ENCODE assay signal across 28 cellular contexts in genomic region chr14:51441001-51441400, GRCh38.
DNase-seq lines count a peak whose midpoint lies in the region; ATAC-seq and TF ChIP-seq lines count a peak whose summit lies in the region.
"Had no signal": no experiment of that assay in that cellular context is flagged by ENCODE, and none has a peak within 500 bp of the region (broad histone marks: within the 10 kb centered on the region; RNA-seq: fewer than 3 reads in every experiment).

No MANE protein-coding gene starts in this region.

- H3K9ac ChIP-seq in HCT116 (ENCODE audit: low read length): no peak overlapping the region
- H3K9ac ChIP-seq: parathyroid adenoma had no signal

- no peaks in the 10 kb centered on the region for H3K9me2 ChIP-seq in HCT116 (ENCODE audit: insufficient read depth)

- no peak overlapping the region for H3K4me3 Mint-ChIP-seq in stimulated activated naive B cell treated with anti-CD40 and anti-IgM and Interleukin-4, amounts not matched to agents 10 μg/mL and 1 μg/mL and 100 μg/mL, for 72 hours
- H3K4me3 Mint-ChIP-seq: activated CD8-positive, alpha-beta T cell treated with anti-CD3 and anti-CD28 coated beads, Interleukin-2, amount 10 ng/mL, durations not matched to agents 7 days and 5 days; CD4-positive, CD25-positive, alpha-beta regulatory T cell; GM23338 had no signal

- H3K36me3 ChIP-seq in HCT116 (ENCODE audit: control insufficient read depth in 1 of 2, insufficient read depth in 2 of 2, low read length in 2 of 2) (no peaks in the 10 kb centered on the region), SJSA1 (no peaks in the 10 kb centered on the region), WERI-Rb-1 (no peaks in the 10 kb centered on the region)
- H3K36me3 ChIP-seq: gastroesophageal sphincter, stomach, transverse colon had no signal

- H2AFZ ChIP-seq in HCT116 (ENCODE audit: low read depth, low read length, poor library complexity, severe bottlenecking): no peak overlapping the region
- H2AFZ ChIP-seq: GM23338, parathyroid adenoma had no signal

- no peaks in the 10 kb centered on the region for H3K9me3 ChIP-seq in HCT116 (ENCODE audit: control insufficient read depth in 1 of 2, insufficient read depth in 1 of 2, low read depth in 1 of 2, low read length in 2 of 2)
- no peaks in the 10 kb centered on the region for H3K9me3 ChIP-seq in SJSA1 (replicated peaks)
- no peaks in the 10 kb centered on the region for H3K9me3 ChIP-seq in WERI-Rb-1 (ENCODE audit: severe bottlenecking)
- H3K9me3 ChIP-seq: gastroesophageal sphincter, stomach, transverse colon had no signal

- TF ChIP-seq CTCF in C4-2B (conservative IDR thresholded peaks at IDR 0.05): no peak
- TF ChIP-seq CTCF in HCT116 (IDR thresholded peaks at IDR 0.05 in 2 of 3, conservative IDR thresholded peaks at IDR 0.05 in 1 of 3; ENCODE audit: borderline replicate concordance in 1 of 3, insufficient read depth in 1 of 3, low read depth in 2 of 3, low read length in 2 of 3): no peak
- TF ChIP-seq CTCF in foreskin fibroblast (IDR thresholded peaks at IDR 0.05; ENCODE audit: low read depth, low read length): no peak
- TF ChIP-seq CTCF in WERI-Rb-1 (IDR thresholded peaks at IDR 0.05; ENCODE audit: low read depth, low read length): no peak

- H3K4me1 ChIP-seq in HCT116 (ENCODE audit: control insufficient read depth in 1 of 2, insufficient read depth in 2 of 2, low read length in 2 of 2): no peaks in the 10 kb centered on the region; a peak in 1 of 4 replicates
- peaks cover 52% of the 10 kb centered on the region for H3K4me1 ChIP-seq in SJSA1 (replicated peaks)
- H3K4me1 ChIP-seq: parathyroid adenoma had no signal

- POLR2A ChIA-PET in HCT116 (lab: Charles Lee): no interaction called here

- no peak for ATAC-seq in HCT116
- no peak for ATAC-seq in stimulated activated naive B cell treated with anti-CD40 and anti-IgM and Interleukin-4, amounts not matched to agents 10 μg/mL and 1 μg/mL and 100 μg/mL, for 72 hours (replicated peaks)
- ATAC-seq: activated CD8-positive, alpha-beta T cell treated with anti-CD3 and anti-CD28 coated beads, Interleukin-2, amount 10 ng/mL, durations not matched to agents 7 days and 5 days; gastroesophageal sphincter; GM23338; right cardiac atrium; Right ventricle myocardium inferior had no signal

- H4K20me1 ChIP-seq in HCT116 (ENCODE audit: insufficient read depth): no peaks in the 10 kb centered on the region

- no peak overlapping the region for H3K4me2 ChIP-seq in HCT116 (ENCODE audit: low read length)
- H3K4me2 ChIP-seq: GM23338 had no signal

- intact Hi-C loops in HCT116 (cut with micrococcal nuclease): no loop called here

- TF ChIP-seq POLR2A in HCT116 (IDR thresholded peaks at IDR 0.05; ENCODE audit: borderline replicate concordance, extremely low read depth, insufficient read depth, insufficient read length): no peak

- H3K4me3 ChIP-seq in HCT116 (replicated peaks in 1 of 2; ENCODE audit: low read depth in 1 of 2, low read length in 2 of 2): no peak overlapping the region
- no peak overlapping the region for H3K4me3 ChIP-seq in SJSA1
- no peak overlapping the region for H3K4me3 ChIP-seq in foreskin fibroblast (ENCODE audit: low read depth in 1 of 2, low read length in 2 of 2)
- H3K4me3 ChIP-seq in WERI-Rb-1 (ENCODE audit: low read depth, low read length): no peak overlapping the region
- H3K4me3 ChIP-seq: gastroesophageal sphincter, GM23338, stomach, transverse colon had no signal

- no peaks in the 10 kb centered on the region for H3K36me3 Mint-ChIP-seq in stimulated activated naive B cell treated with anti-CD40 and anti-IgM and Interleukin-4, amounts not matched to agents 10 μg/mL and 1 μg/mL and 100 μg/mL, for 72 hours
- H3K36me3 Mint-ChIP-seq: CD4-positive, CD25-positive, alpha-beta regulatory T cell had no signal

- RAD21 ChIA-PET in HCT116 (lab: Charles Lee; ENCODE audit: low non-redundant PET in 1 of 2, low total read pairs in 2 of 2, uncharacterized antibody in 2 of 2, unreplicated experiment in 2 of 2): no interaction called here

- no peaks in the 10 kb centered on the region for H3K4me1 Mint-ChIP-seq in stimulated activated naive B cell treated with anti-CD40 and anti-IgM and Interleukin-4, amounts not matched to agents 10 μg/mL and 1 μg/mL and 100 μg/mL, for 72 hours
- H3K4me1 Mint-ChIP-seq: CD4-positive, CD25-positive, alpha-beta regulatory T cell had no signal

- 0 out of 2 replicates have a peak, but pooled peaks cover 4% of the 10 kb centered on the region for H3K27me3 ChIP-seq in HCT116 (ENCODE audit: insufficient read depth, low read length)
- no peaks in the 10 kb centered on the region for H3K27me3 ChIP-seq in SJSA1 (replicated peaks)
- H3K27me3 ChIP-seq in WERI-Rb-1 (ENCODE audit: insufficient read depth, low read depth, severe bottlenecking): no peaks in the 10 kb centered on the region
- H3K27me3 ChIP-seq: gastroesophageal sphincter, transverse colon had no signal

- no peak overlapping the region for H3K27ac Mint-ChIP-seq in stimulated activated naive B cell treated with anti-CD40 and anti-IgM and Interleukin-4, amounts not matched to agents 10 μg/mL and 1 μg/mL and 100 μg/mL, for 72 hours
- H3K27ac Mint-ChIP-seq: activated CD8-positive, alpha-beta T cell treated with anti-CD3 and anti-CD28 coated beads, Interleukin-2, amount 10 ng/mL, durations not matched to agents 7 days and 5 days; CD4-positive, CD25-positive, alpha-beta regulatory T cell; GM23338 had no signal

- CTCF ChIA-PET in HCT116 (lab: Charles Lee): no interaction called here

- no peaks in the 10 kb centered on the region for H3K9me3 Mint-ChIP-seq in stimulated activated naive B cell treated with anti-CD40 and anti-IgM and Interleukin-4, amounts not matched to agents 10 μg/mL and 1 μg/mL and 100 μg/mL, for 72 hours
- H3K9me3 Mint-ChIP-seq: GM23338 had no signal

- TF ChIP-seq RAD21 in HCT116 (IDR thresholded peaks at IDR 0.05; ENCODE audit: low read depth): 0 out of 2 replicates have a peak, but pooled peaks have one; percentile 9

- H3K27me3 Mint-ChIP-seq in stimulated activated naive B cell treated with anti-CD40 and anti-IgM and Interleukin-4, amounts not matched to agents 10 μg/mL and 1 μg/mL and 100 μg/mL, for 72 hours: peaks cover 16 to 24% of the 10 kb centered on the region in 2 donors

- H3K27ac ChIP-seq in C4-2B: 0 out of 2 replicates have a peak overlapping the region, but pooled peaks have one; percentile 10
- H3K27ac ChIP-seq in HCT116 (ENCODE audit: low read depth, low read length): no peak overlapping the region
- peak overlapping the region; percentile 96 for H3K27ac ChIP-seq in SJSA1
- no peak overlapping the region for H3K27ac ChIP-seq in WERI-Rb-1
- H3K27ac ChIP-seq: gastroesophageal sphincter, parathyroid adenoma, stomach, transverse colon had no signal

- DNase-seq in HCT116 (ENCODE audit: low read depth, low spot score) (no peak), SJSA1 (ENCODE audit: low read depth in 1 of 2, low spot score in 2 of 2) (no peak), foreskin fibroblast (peak; percentile 43 to 65), WERI-Rb-1 (no peak)
- DNase-seq in activated CD8-positive, alpha-beta memory T cell treated with anti-CD3 and anti-CD28 coated beads, Interleukin-2, amount 50 U/mL, for 48 hours: no peak
- no peak for DNase-seq in stimulated activated naive B cell treated with anti-CD40 and anti-IgM and Interleukin-4, amounts not matched to agents 10 μg/mL and 1 μg/mL and 100 μg/mL, for 72 hours
- no peak for DNase-seq in activated CD4-positive, alpha-beta T cell treated with anti-CD3 and anti-CD28 coated beads for 48 hours
- DNase-seq: activated CD4-positive, CD25-positive, alpha-beta regulatory T cell treated with anti-CD3 and anti-CD28 coated beads, Interleukin-2, amount 50 U/mL, for 72 hours; activated CD8-positive, alpha-beta T cell treated with anti-CD3 and anti-CD28 coated beads, Interleukin-2, amount 10 ng/mL, durations not matched to agents 7 days and 5 days; activated gamma-delta T cell; CD4-positive, CD25-positive, alpha-beta regulatory T cell; DMS153; erythroblast; GF-D8; hypothalamus; Karpas-422; NCI-H1092; NCI-H1930; NCI-H2227 treated with DMSO at 0.1 percent for 48 hours; NCI-H774; right cardiac atrium; stomach; transverse colon had no signal

- BruUV-seq in HCT116 (replicated peaks; lab: Mats Ljungman, UMichigan): no TSS peak

- H3K79me2 ChIP-seq in HCT116 (ENCODE audit: insufficient read depth, low read length): no peaks in the 10 kb centered on the region
- H3K79me2 ChIP-seq: parathyroid adenoma had no signal

TF ChIP-seq in HCT116, 20 proteins besides CTCF, POLR2A, EP300 and RAD21:
- TF ChIP-seq YY1 (IDR thresholded peaks at IDR 0.05; ENCODE audit: extremely low read depth, insufficient replicate concordance, low read depth, low read length): no peak
- TF ChIP-seq FOSL1 (IDR thresholded peaks at IDR 0.05; ENCODE audit: low read depth): no peak
- no peak for TF ChIP-seq SP1 (IDR thresholded peaks at IDR 0.05; ENCODE audit: low read depth)
- TF ChIP-seq REST (IDR thresholded peaks at IDR 0.05; ENCODE audit: low read depth): no peak
- no peak for TF ChIP-seq EZH2phosphoT487 (IDR thresholded peaks at IDR 0.05; ENCODE audit: borderline replicate concordance)
TF ChIP-seq in HCT116: peak in this region for 0.

Comparison
In these comparisons a context has a peak if more than half of its experiments do, and no peak if none do; other contexts are left out.
1. H3K27ac ChIP-seq: peak in C4-2B (single experiment) and SJSA1 (single experiment); none in HCT116 (single experiment) and WERI-Rb-1 (single experiment).
2. DNase-seq: peak in foreskin fibroblast (2 of 2); none in HCT116 (single experiment), SJSA1 (0 of 2), activated CD8-positive, alpha-beta memory T cell treated with anti-CD3 and anti-CD28 coated beads, Interleukin-2, amount 50 U/mL, for 48 hours (single experiment), stimulated activated naive B cell treated with anti-CD40 and anti-IgM and Interleukin-4, amounts not matched to agents 10 μg/mL and 1 μg/mL and 100 μg/mL, for 72 hours (single experiment), WERI-Rb-1 (single experiment) and activated CD4-positive, alpha-beta T cell treated with anti-CD3 and anti-CD28 coated beads for 48 hours (single experiment).